In genomic region chr11:43021466-43021865, GRCh38 we compare ENCODE assay signal across 9 cellular contexts.
DNase-seq lines count a peak whose midpoint lies in the region; ATAC-seq and TF ChIP-seq lines count a peak whose summit lies in the region.
"Had no signal": no experiment of that assay in that cellular context is flagged by ENCODE, and none has a peak within 500 bp of the region (broad histone marks: within the 10 kb centered on the region; RNA-seq: fewer than 3 reads in every experiment).

No MANE protein-coding gene starts in this region.

- CTCF ChIA-PET in naive thymus-derived CD4-positive, alpha-beta T cell (lab: Charles Lee) = no interaction called here

- H3K4me3 ChIP-seq in OCI-LY1 (ENCODE audit: low read depth, low read length, poor library complexity, severe bottlenecking) = no peak overlapping the region
- no peak overlapping the region for H3K4me3 ChIP-seq in naive thymus-derived CD4-positive, alpha-beta T cell (ENCODE audit: low read length)
- H3K4me3 ChIP-seq: A549 had no signal

- H3K36me3 Mint-ChIP-seq in neural crest cell (ENCODE audit: low read depth) = peaks cover 7% of the 10 kb centered on the region
- no peaks in the 10 kb centered on the region for H3K36me3 Mint-ChIP-seq in naive thymus-derived CD4-positive, alpha-beta T cell

- H3K27ac Mint-ChIP-seq in neural crest cell (ENCODE audit: unreplicated experiment) = no peak overlapping the region
- no peak overlapping the region for H3K27ac Mint-ChIP-seq in naive thymus-derived CD4-positive, alpha-beta T cell

- no peaks in the 10 kb centered on the region for H3K79me2 ChIP-seq in OCI-LY1 (ENCODE audit: insufficient read depth, low read length)

- intact Hi-C loops in naive thymus-derived CD4-positive, alpha-beta T cell (cut with micrococcal nuclease) = no loop called here

- H4K20me1 ChIP-seq in OCI-LY1 (ENCODE audit: insufficient read depth, low read length) = no peaks in the 10 kb centered on the region

- H3K27me3 ChIP-seq in OCI-LY1 (ENCODE audit: insufficient read depth, low read length) = no peaks in the 10 kb centered on the region
- H3K27me3 ChIP-seq in naive thymus-derived CD4-positive, alpha-beta T cell (ENCODE audit: control insufficient read depth in 2 of 2, insufficient read depth in 2 of 2, low read length in 2 of 2) = no peaks in the 10 kb centered on the region

- TF ChIP-seq CTCF in OCI-LY1 (IDR thresholded peaks at IDR 0.05; ENCODE audit: low read length) (peak; percentile 56), neural crest cell (conservative IDR thresholded peaks at IDR 0.05) (peak; percentile 58)

- H3K4me1 Mint-ChIP-seq in neural crest cell = peaks cover 25% of the 10 kb centered on the region
- H3K4me1 Mint-ChIP-seq in naive thymus-derived CD4-positive, alpha-beta T cell = no peaks in the 10 kb centered on the region

- peak; percentile 56 for ATAC-seq in HG02885 (IDR thresholded peaks at IDR 0.05; ENCODE audit: poor library complexity, unreplicated experiment)
- ATAC-seq in naive thymus-derived CD4-positive, alpha-beta T cell = no peak

- no peak overlapping the region for H2AFZ ChIP-seq in OCI-LY1 (ENCODE audit: low read length)

- no peak overlapping the region for H3K4me3 Mint-ChIP-seq in neural crest cell
- H3K4me3 Mint-ChIP-seq in naive thymus-derived CD4-positive, alpha-beta T cell = no peak overlapping the region

- no peaks in the 10 kb centered on the region for H3F3A ChIP-seq in OCI-LY1 (ENCODE audit: insufficient read depth, low read length)

- H3K27ac ChIP-seq in OCI-LY1 (ENCODE audit: low read depth, low read length, poor library complexity, severe bottlenecking) = no peak overlapping the region
- H3K27ac ChIP-seq in naive thymus-derived CD4-positive, alpha-beta T cell (ENCODE audit: low read depth, low read length) = no peak overlapping the region
- H3K27ac ChIP-seq: A549 had no signal

- H3K9me3 Mint-ChIP-seq in neural crest cell = peaks cover 15% of the 10 kb centered on the region
- H3K9me3 Mint-ChIP-seq in naive thymus-derived CD4-positive, alpha-beta T cell = peaks cover 0 to 25% (median 2%) of the 10 kb centered on the region in 11 donors

- H3K9ac ChIP-seq in OCI-LY1 (ENCODE audit: low read length) = no peak overlapping the region

- no peaks in the 10 kb centered on the region for H3K36me3 ChIP-seq in OCI-LY1 (ENCODE audit: insufficient read depth, low read length)
- no peaks in the 10 kb centered on the region for H3K36me3 ChIP-seq in naive thymus-derived CD4-positive, alpha-beta T cell (ENCODE audit: control insufficient read depth in 2 of 3, insufficient read depth in 3 of 3, low read length in 3 of 3)

- no peaks in the 10 kb centered on the region for H3K27me3 Mint-ChIP-seq in neural crest cell (ENCODE audit: low read depth)
- no peaks in the 10 kb centered on the region for H3K27me3 Mint-ChIP-seq in naive thymus-derived CD4-positive, alpha-beta T cell

- H3K4me1 ChIP-seq in OCI-LY1 (ENCODE audit: insufficient read depth, low read length, severe bottlenecking) = no peaks in the 10 kb centered on the region
- H3K4me1 ChIP-seq in naive thymus-derived CD4-positive, alpha-beta T cell (ENCODE audit: control insufficient read depth in 2 of 2, insufficient read depth in 2 of 2, low read length in 2 of 2) = no peaks in the 10 kb centered on the region
- H3K4me1 ChIP-seq: A549 had no signal

- no peaks in the 10 kb centered on the region for H3K9me3 ChIP-seq in OCI-LY1 (ENCODE audit: low read length)
- H3K9me3 ChIP-seq in naive thymus-derived CD4-positive, alpha-beta T cell (ENCODE audit: control insufficient read depth in 2 of 3, low read length in 3 of 3) = no peaks in the 10 kb centered on the region
- H3K9me3 ChIP-seq: A549 had no signal

- no peaks in the 10 kb centered on the region for H3K9me2 ChIP-seq in OCI-LY1 (ENCODE audit: low read depth, low read length)

- DNase-seq in NCI-H510A treated with DMSO at 0.1 percent for 48 hours (lab: John Stamatoyannopoulos, UW) (peak; percentile 35), NCI-H510A (lab: John Stamatoyannopoulos, UW) (no peak), neural crest cell (ENCODE audit: low read depth, low spot score) (peak; percentile 18), AG08396 (ENCODE audit: low spot score) (no peak)
- DNase-seq in activated T-cell treated with anti-CD3 and anti-CD28 coated beads, Interleukin-2, amount 50 U/mL, for 1 hour = no peak
- no peak for DNase-seq in naive thymus-derived CD4-positive, alpha-beta T cell

- H3K4me2 ChIP-seq in OCI-LY1 (ENCODE audit: low read length) = no peak overlapping the region
- H3K4me2 ChIP-seq: A549 had no signal

- POLR2A ChIA-PET in naive thymus-derived CD4-positive, alpha-beta T cell (lab: Charles Lee) = no interaction called here

Comparison
In these comparisons a context has a peak if more than half of its experiments do, and no peak if none do; other contexts are left out.
1. DNase-seq: peak in NCI-H510A treated with DMSO at 0.1 percent for 48 hours (single experiment) and neural crest cell (single experiment); none in NCI-H510A (single experiment), AG08396 (single experiment), activated T-cell treated with anti-CD3 and anti-CD28 coated beads, Interleukin-2, amount 50 U/mL, for 1 hour (single experiment) and naive thymus-derived CD4-positive, alpha-beta T cell (0 of 9).